Comparison of ENCODE assay signal across 26 cellular contexts in the genomic region with DNA sequence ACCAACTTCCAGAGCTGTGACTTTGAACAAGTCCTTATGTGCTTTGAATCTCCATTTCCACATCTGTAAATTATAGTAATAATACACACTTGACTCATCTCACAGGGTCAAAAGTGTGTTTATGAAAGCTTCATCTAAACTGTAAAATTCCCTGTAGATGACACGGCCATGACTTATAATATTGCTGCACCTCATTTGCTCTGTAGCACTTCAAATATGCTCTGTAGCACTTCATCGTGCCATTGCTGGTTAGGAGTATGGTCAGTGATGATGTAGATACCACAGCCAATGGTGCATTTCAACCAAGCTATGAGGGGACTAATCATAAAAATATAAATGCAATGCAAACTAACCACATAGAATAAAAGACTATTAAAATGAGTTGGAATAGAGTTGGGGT.
A peak's percentile ranks its signal among the peaks of the same experiment; 100 is the strongest.
DNase-seq lines count a peak whose midpoint lies in the region; ATAC-seq and TF ChIP-seq lines count a peak whose summit lies in the region.
"Had no signal": no experiment of that assay in that cellular context is flagged by ENCODE, and none has a peak within 500 bp of the region (broad histone marks: within the 10 kb centered on the region; RNA-seq: fewer than 3 reads in every experiment).

No MANE protein-coding gene starts in this region.

- no peak for TF ChIP-seq POLR2A in erythroblast (IDR thresholded peaks at IDR 0.05; ENCODE audit: low read length)

- peak; percentile 77 for DNase-seq in EL
- peak; percentile 77 for DNase-seq in LHCN-M2 (ENCODE audit: low read depth)
- peak; percentile 24 for DNase-seq in epithelial cell of esophagus (ENCODE audit: low read depth)
- DNase-seq in skeletal muscle cell (ENCODE audit: low read depth) = peak; percentile 56
- DNase-seq in erythroblast (lab: John Stamatoyannopoulos, UW) = no peak
- no peak for DNase-seq in activated CD4-positive, alpha-beta memory T cell treated with anti-CD3 and anti-CD28 coated beads, Interleukin-2, amount 10 ng/mL, durations not matched to agents 7 days and 5 days
- DNase-seq: activated CD4-positive, CD25-positive, alpha-beta regulatory T cell; activated CD8-positive, alpha-beta T cell treated with anti-CD3 and anti-CD28 coated beads, Interleukin-2, amount 10 ng/mL, durations not matched to agents 7 days and 5 days; activated naive CD4-positive, alpha-beta T cell; activated T-cell treated with anti-CD3 and anti-CD28 coated beads, Interleukin-2, amount 50 U/mL, for 24 hours; COR-L47; DND-41; effector CD8-positive, alpha-beta T cell; Karpas-422; NCI-H1092 treated with DMSO at 0.1 percent for 48 hours; NCI-H526 treated with DMSO at 0.1 percent for 48 hours; SK-N-SH; stimulated activated CD4-positive, alpha-beta T cell treated with anti-CD3 and anti-CD28 coated beads, Interleukin-2, amount 100 ng/mL, for 24 hours; stimulated activated naive CD4-positive, alpha-beta T cell; thyroid gland had no signal

- no peak overlapping the region for H3K4me3 Mint-ChIP-seq in activated CD4-positive, alpha-beta memory T cell treated with anti-CD3 and anti-CD28 coated beads, Interleukin-2, amount 10 ng/mL, durations not matched to agents 7 days and 5 days
- H3K4me3 Mint-ChIP-seq: activated CD8-positive, alpha-beta T cell treated with anti-CD3 and anti-CD28 coated beads, Interleukin-2, amount 10 ng/mL, durations not matched to agents 7 days and 5 days; activated T-cell treated with anti-CD3 and anti-CD28 coated beads, Interleukin-2, amount 50 U/mL, for 24 hours; B cell; neural crest cell had no signal

- ATAC-seq in HG03439 (IDR thresholded peaks at IDR 0.05; ENCODE audit: unreplicated experiment) = no peak
- ATAC-seq: activated CD8-positive, alpha-beta T cell treated with anti-CD3 and anti-CD28 coated beads, Interleukin-2, amount 10 ng/mL, durations not matched to agents 7 days and 5 days had no signal

- CTCF ChIA-PET in activated CD4-positive, alpha-beta memory T cell treated with anti-CD3 and anti-CD28 coated beads, Interleukin-2, amount 10 ng/mL, durations not matched to agents 7 days and 5 days (lab: Charles Lee) = no interaction called here

- no peak for TF ChIP-seq CTCF in epithelial cell of esophagus (IDR thresholded peaks at IDR 0.05; ENCODE audit: insufficient read depth, low read depth, low read length, missing control alignments)

- peaks cover 7% of the 10 kb centered on the region for H3K27me3 Mint-ChIP-seq in activated CD4-positive, alpha-beta memory T cell treated with anti-CD3 and anti-CD28 coated beads, Interleukin-2, amount 10 ng/mL, durations not matched to agents 7 days and 5 days
- H3K27me3 Mint-ChIP-seq: B cell had no signal

- no peaks in the 10 kb centered on the region for H3K36me3 Mint-ChIP-seq in activated CD4-positive, alpha-beta memory T cell treated with anti-CD3 and anti-CD28 coated beads, Interleukin-2, amount 10 ng/mL, durations not matched to agents 7 days and 5 days (ENCODE audit: low read depth)

- POLR2A ChIA-PET in activated CD4-positive, alpha-beta memory T cell treated with anti-CD3 and anti-CD28 coated beads, Interleukin-2, amount 10 ng/mL, durations not matched to agents 7 days and 5 days (lab: Charles Lee) = no interaction called here

- H3K27ac Mint-ChIP-seq in activated CD4-positive, alpha-beta memory T cell treated with anti-CD3 and anti-CD28 coated beads, Interleukin-2, amount 10 ng/mL, durations not matched to agents 7 days and 5 days = no peak overlapping the region
- H3K27ac Mint-ChIP-seq: activated CD8-positive, alpha-beta T cell treated with anti-CD3 and anti-CD28 coated beads, Interleukin-2, amount 10 ng/mL, durations not matched to agents 7 days and 5 days; activated T-cell treated with anti-CD3 and anti-CD28 coated beads, Interleukin-2, amount 50 U/mL, for 24 hours; B cell had no signal

- H3K4me3 ChIP-seq in epithelial cell of esophagus (ENCODE audit: low read length) = no peak overlapping the region
- H3K4me3 ChIP-seq in skeletal muscle cell (ENCODE audit: low read depth, low read length) = no peak overlapping the region
- H3K4me3 ChIP-seq: esophagus muscularis mucosa, prostate gland, skin epidermis, thyroid gland had no signal

- H3K9me3 Mint-ChIP-seq in activated CD4-positive, alpha-beta memory T cell treated with anti-CD3 and anti-CD28 coated beads, Interleukin-2, amount 10 ng/mL, durations not matched to agents 7 days and 5 days = no peaks in the 10 kb centered on the region
- H3K9me3 Mint-ChIP-seq: activated T-cell treated with anti-CD3 and anti-CD28 coated beads, Interleukin-2, amount 50 U/mL, for 24 hours; neural crest cell had no signal

- no peaks in the 10 kb centered on the region for H3K4me1 Mint-ChIP-seq in activated CD4-positive, alpha-beta memory T cell treated with anti-CD3 and anti-CD28 coated beads, Interleukin-2, amount 10 ng/mL, durations not matched to agents 7 days and 5 days
- H3K4me1 Mint-ChIP-seq: B cell, neural crest cell had no signal

Comparison
In these comparisons a context has a peak if more than half of its experiments do, and no peak if none do; other contexts are left out.
1. DNase-seq: peak in EL (single experiment), LHCN-M2 (single experiment), epithelial cell of esophagus (single experiment) and skeletal muscle cell (single experiment); none in erythroblast (0 of 2) and activated CD4-positive, alpha-beta memory T cell treated with anti-CD3 and anti-CD28 coated beads, Interleukin-2, amount 10 ng/mL, durations not matched to agents 7 days and 5 days (single experiment).